ENCODE assay signal across 8 cellular contexts in genomic region chr6:45710304-45710821, GRCh38.
DNase-seq lines count a peak whose midpoint lies in the region; ATAC-seq lines count a peak whose summit lies in the region.

No MANE protein-coding gene starts in this region.

- no peaks in the 10 kb centered on the region for H3K36me3 ChIP-seq in MG63

- intact Hi-C loops in left cardiac atrium (cut with DNase I), result loop anchor here (5.0 to 10.0 kb wide), 3 partner anchors 296 to 1236 kb away; no protein-coding TSS in a partner anchor

- DNase-seq in H4 (ENCODE audit: low spot score) (peak; percentile 77), NCI-H526 (lab: John Stamatoyannopoulos, UW) (peak; percentile 80 to 90), left cardiac atrium (no peak), MG63 (no peak), midbrain (lab: John Stamatoyannopoulos, UW) (no peak)
- DNase-seq in activated naive CD4-positive, alpha-beta T cell treated with anti-CD3 and anti-CD28 coated beads, Interleukin-2, amount 50 U/mL, for 16 hours, result peak; percentile 89
- peak; percentile 52 to 82 for DNase-seq in stimulated activated CD4-positive, alpha-beta T cell treated with anti-CD3 and anti-CD28 coated beads, Interleukin-4, amount 100 ng/mL, for 4 hours

- no peaks in the 10 kb centered on the region for H3K27me3 ChIP-seq in MG63

- ATAC-seq in GM18499 (IDR thresholded peaks at IDR 0.05; ENCODE audit: insufficient read depth, unreplicated experiment) (peak; percentile 23), left cardiac atrium (no peak)

- no peaks in the 10 kb centered on the region for H3K9me3 ChIP-seq in MG63

- no peak overlapping the region for H3K4me3 ChIP-seq in MG63

Comparison
In these comparisons a context has a peak if more than half of its experiments do, and no peak if none do; other contexts are left out.
1. DNase-seq: peak in H4 (single experiment), NCI-H526 (2 of 2), activated naive CD4-positive, alpha-beta T cell treated with anti-CD3 and anti-CD28 coated beads, Interleukin-2, amount 50 U/mL, for 16 hours (single experiment) and stimulated activated CD4-positive, alpha-beta T cell treated with anti-CD3 and anti-CD28 coated beads, Interleukin-4, amount 100 ng/mL, for 4 hours (2 of 2); none in left cardiac atrium (single experiment), MG63 (single experiment) and midbrain (single experiment).